In the genomic region with DNA sequence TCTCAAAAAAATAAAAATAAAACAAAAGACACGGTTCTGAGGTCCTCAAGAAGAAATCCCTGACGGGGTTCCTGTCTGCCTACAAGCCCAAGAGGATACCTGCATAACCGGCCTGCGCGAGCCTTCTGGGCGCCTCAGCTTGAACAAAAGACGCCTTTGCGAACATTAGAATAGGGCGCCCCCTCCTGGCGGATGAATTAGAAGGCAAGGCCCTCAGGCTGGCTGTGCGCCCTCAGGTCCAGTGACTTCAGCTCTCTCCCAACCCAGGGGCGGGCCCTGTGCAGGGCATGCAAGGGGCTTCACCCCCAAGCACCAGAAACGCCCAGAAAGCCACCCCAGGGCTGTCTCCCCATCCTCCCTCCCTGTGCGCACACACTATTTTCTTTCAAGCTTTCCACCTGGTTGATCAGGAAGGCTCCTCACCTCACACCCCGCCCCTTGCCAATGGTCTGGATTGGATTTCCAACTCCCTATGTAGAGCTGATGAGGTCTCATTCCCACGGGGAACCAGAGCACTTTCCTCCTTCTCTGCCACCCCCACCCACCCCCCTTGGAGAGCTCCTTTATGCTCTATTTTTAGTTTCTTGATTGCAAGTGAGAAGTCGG, we compare ENCODE assay signal across 7 cellular contexts.
A peak's percentile ranks its signal among the peaks of the same experiment; 100 is the strongest.
DNase-seq lines count a peak whose midpoint lies in the region; ATAC-seq and TF ChIP-seq lines count a peak whose summit lies in the region.

No MANE protein-coding gene starts in this region.

- no peak overlapping the region for H3K9ac ChIP-seq in liver (ENCODE audit: low read depth in 1 of 2, low read length in 2 of 2)

- no peak overlapping the region for H3K27ac Mint-ChIP-seq in stimulated activated memory B cell treated with anti-CD40 and anti-IgM and Interleukin-4, amounts not matched to agents 10 μg/mL and 1 μg/mL and 100 μg/mL, for 72 hours

- no peak overlapping the region for H3K4me3 Mint-ChIP-seq in stimulated activated memory B cell treated with anti-CD40 and anti-IgM and Interleukin-4, amounts not matched to agents 10 μg/mL and 1 μg/mL and 100 μg/mL, for 72 hours

- TF ChIP-seq CTCF in LNCAP (IDR thresholded peaks at IDR 0.05) (peak; percentile 84), liver (IDR thresholded peaks at IDR 0.05; ENCODE audit: low read depth, low read length, missing input control) (peak; percentile 24)

- H3K27me3 ChIP-seq in liver (ENCODE audit: control insufficient read depth in 4 of 4, insufficient read depth in 4 of 4, low read length in 3 of 4): peaks cover 0 to 5% (median 1%) of the 10 kb centered on the region in 4 donors

- DNase-seq in GM04504 (ENCODE audit: low read depth) (peak; percentile 4), SHP77 treated with DMSO at 0.1 percent for 48 hours (lab: John Stamatoyannopoulos, UW) (peak; percentile 52), cerebellar cortex (ENCODE audit: low spot score) (peak; percentile 53)

- H3K4me1 ChIP-seq in liver (ENCODE audit: control insufficient read depth in 4 of 4, insufficient read depth in 4 of 4, low read length in 3 of 4): no peaks in the 10 kb centered on the region

- peak; percentile 53 for ATAC-seq in stimulated activated memory B cell treated with anti-CD40 and anti-IgM and Interleukin-4, amounts not matched to agents 10 μg/mL and 1 μg/mL and 100 μg/mL, for 72 hours
- no peak for ATAC-seq in GM19397 (IDR thresholded peaks at IDR 0.05; ENCODE audit: unreplicated experiment)

- no peaks in the 10 kb centered on the region for H3K36me3 ChIP-seq in liver (ENCODE audit: control insufficient read depth in 4 of 4, insufficient read depth in 3 of 4, low read depth in 1 of 4, low read length in 3 of 4)

- no peaks in the 10 kb centered on the region for H3K9me3 ChIP-seq in liver (ENCODE audit: control insufficient read depth in 4 of 4, low read length in 3 of 4)

- no peak overlapping the region for H3K4me3 ChIP-seq in liver (ENCODE audit: low read depth in 1 of 3, low read length in 3 of 3)

- no peaks in the 10 kb centered on the region for H3K36me3 Mint-ChIP-seq in stimulated activated memory B cell treated with anti-CD40 and anti-IgM and Interleukin-4, amounts not matched to agents 10 μg/mL and 1 μg/mL and 100 μg/mL, for 72 hours

- H3K9me3 Mint-ChIP-seq in stimulated activated memory B cell treated with anti-CD40 and anti-IgM and Interleukin-4, amounts not matched to agents 10 μg/mL and 1 μg/mL and 100 μg/mL, for 72 hours: no peaks in the 10 kb centered on the region

- peaks cover 54% of the 10 kb centered on the region for H3K27me3 Mint-ChIP-seq in stimulated activated memory B cell treated with anti-CD40 and anti-IgM and Interleukin-4, amounts not matched to agents 10 μg/mL and 1 μg/mL and 100 μg/mL, for 72 hours

- 26% methylated on average over 17 of the region's 17 CpGs for WGBS in liver

- H3K4me1 Mint-ChIP-seq in stimulated activated memory B cell treated with anti-CD40 and anti-IgM and Interleukin-4, amounts not matched to agents 10 μg/mL and 1 μg/mL and 100 μg/mL, for 72 hours: peaks cover 5% of the 10 kb centered on the region

- no peak overlapping the region for H3K27ac ChIP-seq in liver (ENCODE audit: low read depth in 1 of 2, low read length in 2 of 2)

- TF ChIP-seq RAD21 in liver (IDR thresholded peaks at IDR 0.05): peak in 1 of 2 donors; percentile 59

TF ChIP-seq in liver, 16 proteins besides CTCF, POLR2A, EP300 and RAD21:
- no peak for TF ChIP-seq SP1 (IDR thresholded peaks at IDR 0.05)
- TF ChIP-seq HNF4G (IDR thresholded peaks at IDR 0.05): no peak
- TF ChIP-seq YY1 (IDR thresholded peaks at IDR 0.05): no peak
- no peak for TF ChIP-seq HNF4A (conservative IDR thresholded peaks at IDR 0.05)
- no peak for TF ChIP-seq RXRA (IDR thresholded peaks at IDR 0.05)
- TF ChIP-seq EGR1 (IDR thresholded peaks at IDR 0.05; ENCODE audit: low read depth in 2 of 2): no peak
- TF ChIP-seq ZBTB33 (IDR thresholded peaks at IDR 0.05): no peak
- no peak for TF ChIP-seq NR2F2 (IDR thresholded peaks at IDR 0.05)
- TF ChIP-seq JUND (IDR thresholded peaks at IDR 0.05): no peak
- TF ChIP-seq FOXA1 (IDR thresholded peaks at IDR 0.05): no peak
- TF ChIP-seq ATF3 (IDR thresholded peaks at IDR 0.05): no peak
- TF ChIP-seq, protein P1, sequence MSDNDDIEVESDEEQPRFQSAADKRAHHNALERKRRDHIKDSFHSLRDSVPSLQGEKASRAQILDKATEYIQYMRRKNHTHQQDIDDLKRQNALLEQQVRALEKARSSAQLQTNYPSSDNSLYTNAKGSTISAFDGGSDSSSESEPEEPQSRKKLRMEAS (IDR thresholded peaks at IDR 0.05): no peak
- TF ChIP-seq, protein P2, sequence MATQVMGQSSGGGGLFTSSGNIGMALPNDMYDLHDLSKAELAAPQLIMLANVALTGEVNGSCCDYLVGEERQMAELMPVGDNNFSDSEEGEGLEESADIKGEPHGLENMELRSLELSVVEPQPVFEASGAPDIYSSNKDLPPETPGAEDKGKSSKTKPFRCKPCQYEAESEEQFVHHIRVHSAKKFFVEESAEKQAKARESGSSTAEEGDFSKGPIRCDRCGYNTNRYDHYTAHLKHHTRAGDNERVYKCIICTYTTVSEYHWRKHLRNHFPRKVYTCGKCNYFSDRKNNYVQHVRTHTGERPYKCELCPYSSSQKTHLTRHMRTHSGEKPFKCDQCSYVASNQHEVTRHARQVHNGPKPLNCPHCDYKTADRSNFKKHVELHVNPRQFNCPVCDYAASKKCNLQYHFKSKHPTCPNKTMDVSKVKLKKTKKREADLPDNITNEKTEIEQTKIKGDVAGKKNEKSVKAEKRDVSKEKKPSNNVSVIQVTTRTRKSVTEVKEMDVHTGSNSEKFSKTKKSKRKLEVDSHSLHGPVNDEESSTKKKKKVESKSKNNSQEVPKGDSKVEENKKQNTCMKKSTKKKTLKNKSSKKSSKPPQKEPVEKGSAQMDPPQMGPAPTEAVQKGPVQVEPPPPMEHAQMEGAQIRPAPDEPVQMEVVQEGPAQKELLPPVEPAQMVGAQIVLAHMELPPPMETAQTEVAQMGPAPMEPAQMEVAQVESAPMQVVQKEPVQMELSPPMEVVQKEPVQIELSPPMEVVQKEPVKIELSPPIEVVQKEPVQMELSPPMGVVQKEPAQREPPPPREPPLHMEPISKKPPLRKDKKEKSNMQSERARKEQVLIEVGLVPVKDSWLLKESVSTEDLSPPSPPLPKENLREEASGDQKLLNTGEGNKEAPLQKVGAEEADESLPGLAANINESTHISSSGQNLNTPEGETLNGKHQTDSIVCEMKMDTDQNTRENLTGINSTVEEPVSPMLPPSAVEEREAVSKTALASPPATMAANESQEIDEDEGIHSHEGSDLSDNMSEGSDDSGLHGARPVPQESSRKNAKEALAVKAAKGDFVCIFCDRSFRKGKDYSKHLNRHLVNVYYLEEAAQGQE (IDR thresholded peaks at IDR 0.05): no peak
- TF ChIP-seq GABPA (IDR thresholded peaks at IDR 0.05 in 1 of 2, conservative IDR thresholded peaks at IDR 0.05 in 1 of 2): no peak
